In genomic region chr7:130486963-130487324, GRCh38 we compare ENCODE assay signal across 9 cellular contexts. TPM values are rescaled to one million over a fixed set of nuclear protein-coding genes. Genes with fewer than 3 reads are reported as not detected.
A peak's percentile ranks its signal among the peaks of the same experiment; 100 is the strongest.
DNase-seq lines count a peak whose midpoint lies in the region; ATAC-seq and TF ChIP-seq lines count a peak whose summit lies in the region.
"Had no signal": no experiment of that assay in that cellular context is flagged by ENCODE, and none has a peak within 500 bp of the region (broad histone marks: within the 10 kb centered on the region; RNA-seq: fewer than 3 reads in every experiment).

No MANE protein-coding gene starts in this region.

- H3K27me3 Mint-ChIP-seq in T-cell (peaks cover 26 to 71% of the 10 kb centered on the region in 2 donors), glutamatergic neuron (ENCODE audit: unreplicated experiment) (peaks cover 3% of the 10 kb centered on the region)

- no peaks in the 10 kb centered on the region for H3K9me3 Mint-ChIP-seq in T-cell
- H3K9me3 Mint-ChIP-seq in glutamatergic neuron (ENCODE audit: unreplicated experiment), result peaks cover 10% of the 10 kb centered on the region

- peak overlapping the region in 1 of 21 experiments; percentile 57 for H3K27ac ChIP-seq in skin epidermis

- CTCF ChIA-PET in T-cell (lab: Charles Lee), result interaction anchor here in 1 of 2 donors (0.6 to 1.5 kb wide), 6 partner anchors 91 to 1749 kb away, joined by 3 to 5 read pairs (median 3); no protein-coding TSS in a partner anchor

- H3K36me3 Mint-ChIP-seq in T-cell, result no peaks in the 10 kb centered on the region
- no peaks in the 10 kb centered on the region for H3K36me3 Mint-ChIP-seq in glutamatergic neuron (ENCODE audit: unreplicated experiment)

- ATAC-seq in T-cell (replicated peaks in 1 of 4), result no peak
- no peak for ATAC-seq in HG03354 (IDR thresholded peaks at IDR 0.05; ENCODE audit: poor library complexity, severe bottlenecking, unreplicated experiment)
- no peak for ATAC-seq in HG02973 (IDR thresholded peaks at IDR 0.05; ENCODE audit: unreplicated experiment)

- peak overlapping the region; percentile 8 to 49 (median 38) for H3K4me3 ChIP-seq in skin epidermis

- POLR2A ChIA-PET in T-cell (lab: Charles Lee), result interaction anchor here in 1 of 2 donors (0.7 kb wide), 1 partner anchor 370 kb away, joined by 3 read pairs; no protein-coding TSS in a partner anchor

- peak overlapping the region in 1 of 2 donors; percentile 11 for H3K27ac Mint-ChIP-seq in T-cell
- H3K27ac Mint-ChIP-seq in glutamatergic neuron (ENCODE audit: unreplicated experiment), result no peak overlapping the region

- peak; percentile 65 for DNase-seq in NCI-H1092 treated with DMSO at 0.1 percent for 48 hours (lab: John Stamatoyannopoulos, UW)
- no peak for DNase-seq in NCI-H1092 (lab: John Stamatoyannopoulos, UW)
- DNase-seq in T-cell, result no peak
- no peak for DNase-seq in glutamatergic neuron
- DNase-seq in NCI-H446 (lab: John Stamatoyannopoulos, UW), result no peak
- DNase-seq: SW 1271 had no signal

- H3K4me3 Mint-ChIP-seq in T-cell (peak overlapping the region; percentile 85 to 90 (median 87)), glutamatergic neuron (ENCODE audit: unreplicated experiment) (peak overlapping the region; percentile 89)

- TF ChIP-seq CTCF in glutamatergic neuron (IDR thresholded peaks at IDR 0.05; ENCODE audit: partially characterized antibody, unreplicated experiment), result no peak

- H3K4me1 Mint-ChIP-seq in T-cell (peaks cover 25 to 28% (median 26%) of the 10 kb centered on the region in 3 donors), glutamatergic neuron (ENCODE audit: low read depth, unreplicated experiment) (peaks cover 10% of the 10 kb centered on the region)

RNA-seq across cellular contexts. Expression of gene MEST, which starts 4.9 kb away (rescaled TPM):
- total RNA-seq in T-cell (1 to 10 TPM; 3.1 to 8.2 (median 5.6) TPM), glutamatergic neuron (ENCODE audit: unreplicated experiment) (186 TPM)

RNA-seq across cellular contexts. Expression of gene CEP41, which starts 46.1 kb away (rescaled TPM):
- 10 to 100 TPM in 1 of 5 donors, 1 to 10 TPM in 4; 6.3 to 13.6 (median 9.2) TPM for total RNA-seq in T-cell
- 34.7 TPM for total RNA-seq in glutamatergic neuron (ENCODE audit: unreplicated experiment)

Comparison
In these comparisons a context has a peak if more than half of its experiments do, and no peak if none do; other contexts are left out.
1. RNA of gene MEST, which starts 4.9 kb away (total RNA-seq): 186 TPM in glutamatergic neuron (single experiment); 3.1 to 8.2 TPM in T-cell; every median in the first group is over 10 times any median in the second.